Comparison of ENCODE assay signal across 1 cellular context in the genomic region with DNA sequence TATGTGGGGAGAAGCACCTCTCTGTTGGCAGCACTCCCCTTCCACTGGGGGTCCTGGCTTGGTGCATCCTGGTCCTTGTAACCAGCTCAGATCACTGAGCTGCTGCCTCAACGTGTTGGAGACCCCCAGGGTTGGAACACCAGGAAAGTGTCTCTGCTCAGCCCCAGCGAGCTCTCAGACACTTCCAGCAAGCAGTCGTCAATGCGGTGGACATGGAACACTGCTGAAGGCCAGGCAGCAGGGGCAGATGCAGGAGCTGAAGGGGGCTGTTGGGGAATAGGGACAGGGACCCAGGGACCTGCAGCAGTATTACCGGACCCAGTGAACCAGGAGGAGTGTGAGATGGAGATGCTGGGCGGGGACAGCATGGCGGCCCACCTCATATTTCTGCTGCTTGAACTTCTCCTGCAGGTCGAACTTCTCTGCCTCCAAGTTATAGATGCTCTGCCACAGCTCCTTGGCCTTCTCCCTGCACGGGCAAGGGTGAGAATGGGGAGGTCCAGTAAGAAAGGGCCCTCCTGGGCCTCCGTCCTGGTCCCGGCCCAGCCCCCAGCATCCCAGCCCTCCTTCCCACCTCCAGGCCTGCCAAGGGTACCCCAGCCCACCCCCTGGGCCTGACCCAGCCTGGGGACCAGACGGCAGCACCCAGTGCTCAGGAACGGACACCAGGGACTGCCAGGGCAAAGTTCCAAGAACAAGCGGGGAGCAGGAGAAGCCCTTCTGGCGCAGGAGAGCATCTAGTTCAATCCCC.
TF ChIP-seq lines count a peak whose summit lies in the region.

No MANE protein-coding gene starts in this region.

TF ChIP-seq in H1, 55 proteins besides CTCF, POLR2A, EP300 and RAD21:
- TF ChIP-seq POLR2AphosphoS5 (IDR thresholded peaks at IDR 0.05; ENCODE audit: low read depth, low read length) (no peak), EGR1 (IDR thresholded peaks at IDR 0.05; ENCODE audit: borderline replicate concordance, low read depth, low read length) (no peak), SP4 (IDR thresholded peaks at IDR 0.05; ENCODE audit: low read length) (no peak), MAFK (IDR thresholded peaks at IDR 0.05; ENCODE audit: low read depth, low read length) (no peak), E2F6 (IDR thresholded peaks at IDR 0.05) (no peak), ATF3 (IDR thresholded peaks at IDR 0.05; ENCODE audit: insufficient read depth, low read depth, low read length) (no peak), SIN3A (conservative IDR thresholded peaks at IDR 0.05 in 1 of 2, IDR thresholded peaks at IDR 0.05 in 1 of 2; ENCODE audit: low read depth in 1 of 2, low read length in 2 of 2) (no peak), TBP (IDR thresholded peaks at IDR 0.05; ENCODE audit: low read depth, low read length) (no peak), ATF2 (IDR thresholded peaks at IDR 0.05; ENCODE audit: low read length) (no peak), POU5F1 (IDR thresholded peaks at IDR 0.05; ENCODE audit: low read depth, low read length) (no peak), PHF8 (conservative IDR thresholded peaks at IDR 0.05; ENCODE audit: low read depth, low read length) (no peak), GABPA (IDR thresholded peaks at IDR 0.05; ENCODE audit: borderline replicate concordance, insufficient read depth, low read length) (no peak), GTF2F1 (IDR thresholded peaks at IDR 0.05; ENCODE audit: borderline replicate concordance, low read depth, low read length) (no peak), NANOG (IDR thresholded peaks at IDR 0.05; ENCODE audit: insufficient read depth, low read depth, low read length, poor library complexity, severe bottlenecking) (no peak), CHD2 (IDR thresholded peaks at IDR 0.05; ENCODE audit: low read length) (no peak), RXRA (IDR thresholded peaks at IDR 0.05; ENCODE audit: insufficient read depth, low read depth, low read length) (no peak), CEBPB (IDR thresholded peaks at IDR 0.05; ENCODE audit: low read depth, low read length) (no peak)
- TF ChIP-seq, protein P1, sequence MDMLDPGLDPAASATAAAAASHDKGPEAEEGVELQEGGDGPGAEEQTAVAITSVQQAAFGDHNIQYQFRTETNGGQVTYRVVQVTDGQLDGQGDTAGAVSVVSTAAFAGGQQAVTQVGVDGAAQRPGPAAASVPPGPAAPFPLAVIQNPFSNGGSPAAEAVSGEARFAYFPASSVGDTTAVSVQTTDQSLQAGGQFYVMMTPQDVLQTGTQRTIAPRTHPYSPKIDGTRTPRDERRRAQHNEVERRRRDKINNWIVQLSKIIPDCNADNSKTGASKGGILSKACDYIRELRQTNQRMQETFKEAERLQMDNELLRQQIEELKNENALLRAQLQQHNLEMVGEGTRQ (IDR thresholded peaks at IDR 0.05; ENCODE audit: low read length), result no peak
TF ChIP-seq in H1: peak in this region for 0.
